ENCODE assay signal across 1 cellular context in the genomic region with DNA sequence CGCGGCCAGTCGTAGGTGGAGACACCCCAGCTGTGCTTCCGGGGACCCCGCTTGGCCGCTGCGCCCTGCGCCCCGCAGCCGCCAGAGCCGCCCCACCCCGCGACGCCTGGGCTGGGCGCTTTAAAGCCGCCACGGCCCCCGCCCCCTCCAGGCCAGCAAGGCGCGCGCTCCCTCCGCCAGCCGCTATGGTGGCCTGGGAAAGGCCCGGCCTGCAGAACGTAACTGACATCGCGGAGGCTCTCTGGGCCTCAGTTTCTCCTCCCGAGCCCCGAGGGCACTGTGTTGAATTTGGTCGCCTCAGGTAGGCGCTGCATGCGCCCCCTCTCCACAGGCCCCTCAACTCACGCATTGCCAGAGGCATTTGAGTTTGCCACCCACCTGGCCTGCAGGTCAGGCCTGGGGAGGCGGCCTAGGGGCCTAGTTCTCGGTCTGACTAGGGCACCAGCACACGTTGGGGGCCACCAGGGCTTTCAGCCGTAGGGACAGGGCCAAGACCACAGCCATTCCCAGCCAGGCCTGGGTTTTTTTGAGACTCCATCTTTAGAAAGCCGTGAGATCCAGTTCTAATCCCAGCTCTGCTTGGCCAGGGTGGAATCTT.
TF ChIP-seq lines count a peak whose summit lies in the region.

A gene with protein sequence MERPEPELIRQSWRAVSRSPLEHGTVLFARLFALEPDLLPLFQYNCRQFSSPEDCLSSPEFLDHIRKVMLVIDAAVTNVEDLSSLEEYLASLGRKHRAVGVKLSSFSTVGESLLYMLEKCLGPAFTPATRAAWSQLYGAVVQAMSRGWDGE (minus strand): TSS at position 94 of the 598 bp plus-strand sequence. CDS start 269 bp downstream, outside the sequence.

TF ChIP-seq in A549, 52 proteins besides CTCF, POLR2A, EP300 and RAD21 (continued from another document):
- TF ChIP-seq, protein P1, sequence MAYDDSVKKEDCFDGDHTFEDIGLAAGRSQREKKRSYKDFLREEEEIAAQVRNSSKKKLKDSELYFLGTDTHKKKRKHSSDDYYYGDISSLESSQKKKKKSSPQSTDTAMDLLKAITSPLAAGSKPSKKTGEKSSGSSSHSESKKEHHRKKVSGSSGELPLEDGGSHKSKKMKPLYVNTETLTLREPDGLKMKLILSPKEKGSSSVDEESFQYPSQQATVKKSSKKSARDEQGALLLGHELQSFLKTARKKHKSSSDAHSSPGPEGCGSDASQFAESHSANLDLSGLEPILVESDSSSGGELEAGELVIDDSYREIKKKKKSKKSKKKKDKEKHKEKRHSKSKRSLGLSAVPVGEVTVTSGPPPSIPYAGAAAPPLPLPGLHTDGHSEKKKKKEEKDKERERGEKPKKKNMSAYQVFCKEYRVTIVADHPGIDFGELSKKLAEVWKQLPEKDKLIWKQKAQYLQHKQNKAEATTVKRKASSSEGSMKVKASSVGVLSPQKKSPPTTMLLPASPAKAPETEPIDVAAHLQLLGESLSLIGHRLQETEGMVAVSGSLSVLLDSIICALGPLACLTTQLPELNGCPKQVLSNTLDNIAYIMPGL (CRISPR knock-in tag; IDR thresholded peaks at IDR 0.05; ENCODE audit: borderline replicate concordance), result no peak
- no peak for TF ChIP-seq RARB (CRISPR knock-in tag; IDR thresholded peaks at IDR 0.05)
- TF ChIP-seq, protein P2, sequence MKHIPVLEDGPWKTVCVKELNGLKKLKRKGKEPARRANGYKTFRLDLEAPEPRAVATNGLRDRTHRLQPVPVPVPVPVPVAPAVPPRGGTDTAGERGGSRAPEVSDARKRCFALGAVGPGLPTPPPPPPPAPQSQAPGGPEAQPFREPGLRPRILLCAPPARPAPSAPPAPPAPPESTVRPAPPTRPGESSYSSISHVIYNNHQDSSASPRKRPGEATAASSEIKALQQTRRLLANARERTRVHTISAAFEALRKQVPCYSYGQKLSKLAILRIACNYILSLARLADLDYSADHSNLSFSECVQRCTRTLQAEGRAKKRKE (CRISPR knock-in tag; IDR thresholded peaks at IDR 0.05; ENCODE audit: low read depth), result no peak
- no peak for TF ChIP-seq MAFK (IDR thresholded peaks at IDR 0.05; ENCODE audit: partially characterized antibody)
- TF ChIP-seq TP53 (CRISPR knock-in tag; IDR thresholded peaks at IDR 0.05), result no peak
- no peak for TF ChIP-seq FOSB (CRISPR knock-in tag; IDR thresholded peaks at IDR 0.05)
- no peak for TF ChIP-seq KDM1A (IDR thresholded peaks at IDR 0.05; ENCODE audit: low read depth)
- TF ChIP-seq HOXB13 (CRISPR knock-in tag; IDR thresholded peaks at IDR 0.05; ENCODE audit: low read depth), result no peak
- TF ChIP-seq, protein P3, sequence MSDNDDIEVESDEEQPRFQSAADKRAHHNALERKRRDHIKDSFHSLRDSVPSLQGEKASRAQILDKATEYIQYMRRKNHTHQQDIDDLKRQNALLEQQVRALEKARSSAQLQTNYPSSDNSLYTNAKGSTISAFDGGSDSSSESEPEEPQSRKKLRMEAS (IDR thresholded peaks at IDR 0.05), result no peak
- no peak for TF ChIP-seq SMC3 (IDR thresholded peaks at IDR 0.05)
TF ChIP-seq in A549: peak in this region for 0.
